Comparison of ENCODE assay signal across 31 cellular contexts in genomic region chr21:26783801-26784200, GRCh38.
DNase-seq lines count a peak whose midpoint lies in the region; ATAC-seq and TF ChIP-seq lines count a peak whose summit lies in the region.
"Had no signal": no experiment of that assay in that cellular context is flagged by ENCODE, and none has a peak within 500 bp of the region (broad histone marks: within the 10 kb centered on the region; RNA-seq: fewer than 3 reads in every experiment).

No MANE protein-coding gene starts in this region.

- H3K27me3 Mint-ChIP-seq in activated T-cell treated with anti-CD3 and anti-CD28 coated beads, Interleukin-2, amount 50 U/mL, for 4 hours (ENCODE audit: low read depth): peaks cover 3% of the 10 kb centered on the region
- H3K27me3 Mint-ChIP-seq: activated CD4-positive, alpha-beta memory T cell treated with anti-CD3 and anti-CD28 coated beads, Interleukin-2, amount 10 ng/mL, durations not matched to agents 7 days and 5 days; stimulated activated naive B cell treated with anti-CD40 and anti-IgM and Interleukin-4, amounts not matched to agents 10 μg/mL and 1 μg/mL and 100 μg/mL, for 72 hours had no signal

- H3K4me3 ChIP-seq in ascending aorta: no peak overlapping the region
- H3K4me3 ChIP-seq in esophagus muscularis mucosa: no peak overlapping the region
- H3K4me3 ChIP-seq in rectal smooth muscle tissue (ENCODE audit: low read length): no peak overlapping the region
- H3K4me3 ChIP-seq in tibial artery: no peak overlapping the region
- H3K4me3 ChIP-seq: BLaER1 treated with 17β-estradiol and CSF1 and Interleukin-3, amounts not matched to agents 10 nM and 100 nM; breast epithelium; colonic mucosa; HAP-1; lower lobe of right lung; mucosa of descending colon; skin epidermis had no signal

- H3K4me1 Mint-ChIP-seq in activated T-cell treated with anti-CD3 and anti-CD28 coated beads, Interleukin-2, amount 50 U/mL, for 4 hours (ENCODE audit: low read depth): no peaks in the 10 kb centered on the region
- H3K4me1 Mint-ChIP-seq: activated CD4-positive, alpha-beta memory T cell treated with anti-CD3 and anti-CD28 coated beads, Interleukin-2, amount 10 ng/mL, durations not matched to agents 7 days and 5 days; nephron progenitor cell; stimulated activated naive B cell treated with anti-CD40 and anti-IgM and Interleukin-4, amounts not matched to agents 10 μg/mL and 1 μg/mL and 100 μg/mL, for 72 hours had no signal

- H3K9me3 Mint-ChIP-seq in activated T-cell treated with anti-CD3 and anti-CD28 coated beads, Interleukin-2, amount 50 U/mL, for 4 hours: no peaks in the 10 kb centered on the region
- H3K9me3 Mint-ChIP-seq: activated CD4-positive, alpha-beta memory T cell treated with anti-CD3 and anti-CD28 coated beads, Interleukin-2, amount 10 ng/mL, durations not matched to agents 7 days and 5 days; activated naive CD4-positive, alpha-beta T cell treated with anti-CD3 and anti-CD28 coated beads for 36 hours; stimulated activated naive B cell treated with anti-CD40 and anti-IgM and Interleukin-4, amounts not matched to agents 10 μg/mL and 1 μg/mL and 100 μg/mL, for 72 hours; T-helper 2 cell treated with Interferon-gamma antibody and Interleukin-4, amounts not matched to agents 5 μg/mL and 100 μg/mL, for 36 hours had no signal

- TF ChIP-seq CTCF in ascending aorta (IDR thresholded peaks at IDR 0.05) (no peak), esophagus muscularis mucosa (IDR thresholded peaks at IDR 0.05) (no peak), tibial artery (IDR thresholded peaks at IDR 0.05) (no peak)

- H3K9ac ChIP-seq in rectal smooth muscle tissue (ENCODE audit: low read length): no peak overlapping the region
- H3K9ac ChIP-seq: BLaER1 treated with 17β-estradiol and CSF1 and Interleukin-3, amounts not matched to agents 10 nM and 100 nM had no signal

- H3K36me3 ChIP-seq in ascending aorta: no peaks in the 10 kb centered on the region
- H3K36me3 ChIP-seq in esophagus muscularis mucosa: no peaks in the 10 kb centered on the region
- no peaks in the 10 kb centered on the region for H3K36me3 ChIP-seq in rectal smooth muscle tissue (ENCODE audit: control insufficient read depth, insufficient read depth, low read length)
- no peaks in the 10 kb centered on the region for H3K36me3 ChIP-seq in tibial artery
- H3K36me3 ChIP-seq: BLaER1 treated with 17β-estradiol and CSF1 and Interleukin-3, amounts not matched to agents 10 nM and 100 nM; breast epithelium; colonic mucosa; HAP-1; lower lobe of right lung had no signal

- H3K4me1 ChIP-seq in ascending aorta: peaks cover 16 to 41% of the 10 kb centered on the region in 2 donors
- H3K4me1 ChIP-seq in esophagus muscularis mucosa: peaks cover 23 to 45% (median 27%) of the 10 kb centered on the region in 4 donors
- peaks cover 15% of the 10 kb centered on the region for H3K4me1 ChIP-seq in rectal smooth muscle tissue (ENCODE audit: control insufficient read depth, insufficient read depth, low read length)
- peaks cover 0 to 62% (median 37%) of the 10 kb centered on the region in 4 donors for H3K4me1 ChIP-seq in tibial artery
- H3K4me1 ChIP-seq: BLaER1 treated with 17β-estradiol and CSF1 and Interleukin-3, amounts not matched to agents 10 nM and 100 nM; breast epithelium; colonic mucosa; HAP-1 had no signal

- no peak for ATAC-seq in GM18520 (IDR thresholded peaks at IDR 0.05; ENCODE audit: unreplicated experiment)
- ATAC-seq in activated T-cell treated with anti-CD3 and anti-CD28 coated beads, Interleukin-2, amount 50 U/mL, for 4 hours: no peak
- ATAC-seq: lower lobe of right lung; mucosa of descending colon; PC-3; stimulated activated naive B cell treated with anti-CD40 and anti-IgM and Interleukin-4, amounts not matched to agents 10 μg/mL and 1 μg/mL and 100 μg/mL, for 72 hours had no signal

- no peak for TF ChIP-seq EP300 in esophagus muscularis mucosa (IDR thresholded peaks at IDR 0.05)

- H3K27me3 ChIP-seq in ascending aorta (no peaks in the 10 kb centered on the region), esophagus muscularis mucosa (no peaks in the 10 kb centered on the region), rectal smooth muscle tissue (ENCODE audit: control insufficient read depth, insufficient read depth, low read length) (no peaks in the 10 kb centered on the region), tibial artery (no peaks in the 10 kb centered on the region)
- H3K27me3 ChIP-seq: BLaER1 treated with 17β-estradiol and CSF1 and Interleukin-3, amounts not matched to agents 10 nM and 100 nM; breast epithelium; colonic mucosa had no signal

- DNase-seq in ascending aorta (ENCODE audit: low spot score in 2 of 2): no peak
- DNase-seq in esophagus muscularis mucosa (ENCODE audit: extremely low spot score): no peak
- DNase-seq in tibial artery: no peak
- no peak for DNase-seq in NCI-H2196 (lab: John Stamatoyannopoulos, UW; ENCODE audit: unreplicated experiment)
- no peak for DNase-seq in activated T-cell treated with anti-CD3 and anti-CD28 coated beads, Interleukin-2, amount 50 U/mL, for 4 hours
- DNase-seq: activated CD4-positive, alpha-beta memory T cell treated with anti-CD3 and anti-CD28 coated beads, Interleukin-2, amount 10 ng/mL, durations not matched to agents 7 days and 5 days; activated CD8-positive, alpha-beta memory T cell treated with anti-CD3 and anti-CD28 coated beads, Interleukin-2, amount 50 U/mL, for 4 hours; activated naive CD4-positive, alpha-beta T cell treated with anti-CD3 and anti-CD28 coated beads for 36 hours; amniotic stem cell; colonic mucosa; erythroblast; foreskin fibroblast; KG1; lower lobe of right lung; mucosa of descending colon; NCI-H1092 treated with DMSO at 0.1 percent for 48 hours; NCI-H187 treated with DMSO at 0.1 percent for 48 hours; NCI-H2171; NCI-H526 treated with DMSO at 0.1 percent for 48 hours; nephron progenitor cell; PC-3; SHP77; stimulated activated naive B cell treated with anti-CD40 and anti-IgM and Interleukin-4, amounts not matched to agents 10 μg/mL and 1 μg/mL and 100 μg/mL, for 72 hours; trophoblast cell had no signal

- H3K4me3 Mint-ChIP-seq in activated T-cell treated with anti-CD3 and anti-CD28 coated beads, Interleukin-2, amount 50 U/mL, for 4 hours: no peak overlapping the region
- H3K4me3 Mint-ChIP-seq: activated CD4-positive, alpha-beta memory T cell treated with anti-CD3 and anti-CD28 coated beads, Interleukin-2, amount 10 ng/mL, durations not matched to agents 7 days and 5 days; activated naive CD4-positive, alpha-beta T cell treated with anti-CD3 and anti-CD28 coated beads for 36 hours; nephron progenitor cell; stimulated activated naive B cell treated with anti-CD40 and anti-IgM and Interleukin-4, amounts not matched to agents 10 μg/mL and 1 μg/mL and 100 μg/mL, for 72 hours; T-helper 2 cell treated with Interferon-gamma antibody and Interleukin-4, amounts not matched to agents 5 μg/mL and 100 μg/mL, for 36 hours had no signal

- intact Hi-C loops in ascending aorta (cut with DNase I): loop anchor here (5.0 to 10.0 kb wide), 2 partner anchors 58 to 849 kb away; no protein-coding TSS in a partner anchor
- intact Hi-C loops in esophagus muscularis mucosa (cut with DNase I): no loop called here
- intact Hi-C loops in tibial artery (cut with DNase I; ENCODE audit: low total_unique reads): no loop called here

- no peak for TF ChIP-seq POLR2A in esophagus muscularis mucosa (IDR thresholded peaks at IDR 0.05; ENCODE audit: low read depth)

- H3K9me3 ChIP-seq in ascending aorta (no peaks in the 10 kb centered on the region), esophagus muscularis mucosa (no peaks in the 10 kb centered on the region), tibial artery (no peaks in the 10 kb centered on the region)
- H3K9me3 ChIP-seq: breast epithelium, colonic mucosa, HAP-1, lower lobe of right lung, mucosa of descending colon had no signal

- no peaks in the 10 kb centered on the region for H3K36me3 Mint-ChIP-seq in activated T-cell treated with anti-CD3 and anti-CD28 coated beads, Interleukin-2, amount 50 U/mL, for 4 hours (ENCODE audit: insufficient read depth)
- H3K36me3 Mint-ChIP-seq: stimulated activated naive B cell treated with anti-CD40 and anti-IgM and Interleukin-4, amounts not matched to agents 10 μg/mL and 1 μg/mL and 100 μg/mL, for 72 hours had no signal

- H3K27ac ChIP-seq in ascending aorta (peak overlapping the region; percentile 79 to 85), esophagus muscularis mucosa (replicated peaks in 1 of 4) (peak overlapping the region; percentile 59 to 76 (median 74)), rectal smooth muscle tissue (ENCODE audit: low read depth, low read length) (peak overlapping the region; percentile 69), tibial artery (peak overlapping the region; percentile 50 to 68)
- H3K27ac ChIP-seq: BLaER1 treated with 17β-estradiol and CSF1 and Interleukin-3, amounts not matched to agents 10 nM and 100 nM; colonic mucosa; lower lobe of right lung had no signal
